ENCODE assay signal across 9 cellular contexts in the genomic region with DNA sequence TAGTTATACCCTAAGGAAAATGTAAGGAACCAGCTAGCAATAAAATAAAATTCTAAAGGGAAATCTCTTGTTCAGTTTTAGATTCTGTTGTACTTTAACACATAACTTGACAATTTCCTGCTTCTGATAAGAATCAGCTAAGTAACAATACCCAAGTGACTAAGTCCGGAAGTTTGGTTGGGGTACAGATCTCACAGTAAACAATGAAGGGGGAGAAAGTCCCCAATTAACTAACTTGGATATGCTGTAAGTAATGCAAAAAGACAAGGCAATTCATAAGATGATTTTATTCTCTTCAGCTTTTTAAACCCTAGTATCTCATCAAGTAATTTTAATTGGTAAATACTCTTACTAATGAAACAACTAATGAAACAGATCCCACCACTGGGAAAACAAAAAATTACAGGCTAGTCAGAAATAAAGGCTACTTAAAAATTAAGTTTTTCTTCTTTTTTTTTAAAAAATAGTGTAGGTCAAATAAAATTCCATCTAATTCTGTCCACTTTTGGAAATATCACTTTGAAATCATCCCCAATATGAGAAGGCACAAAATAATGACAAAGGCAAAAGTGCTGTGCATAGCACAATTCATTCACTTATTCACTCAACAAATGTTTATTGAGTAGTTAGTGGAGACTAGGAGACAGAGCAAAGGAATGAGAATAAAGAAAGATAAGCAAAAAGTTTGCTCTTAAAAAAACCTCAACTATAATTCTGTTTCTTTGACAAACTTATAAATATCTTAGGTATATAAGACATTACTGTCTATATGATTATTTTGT. TPM values are rescaled to one million over a fixed set of nuclear protein-coding genes. Genes with fewer than 3 reads are reported as not detected.
DNase-seq lines count a peak whose midpoint lies in the region; ATAC-seq and TF ChIP-seq lines count a peak whose summit lies in the region.
"Had no signal": no experiment of that assay in that cellular context is flagged by ENCODE, and none has a peak within 500 bp of the region (broad histone marks: within the 10 kb centered on the region; RNA-seq: fewer than 3 reads in every experiment).

No MANE protein-coding gene starts in this region.

- peaks cover 7 to 30% (median 23%) of the 10 kb centered on the region in 11 experiments; a peak in 20 of 22 replicates for H3K9me3 ChIP-seq in BLaER1 treated with 17β-estradiol and CSF1 and Interleukin-3, amounts not matched to agents 10 nM and 100 nM (replicated peaks in 1 of 11)
- H3K9me3 ChIP-seq in PC-9 (ENCODE audit: insufficient read depth, low read depth): no peaks in the 10 kb centered on the region; the same call in 1 of the 2 replicates
- no peaks in the 10 kb centered on the region for H3K9me3 ChIP-seq in BE2C

- no peak overlapping the region for H3K4me3 ChIP-seq in BLaER1 treated with 17β-estradiol and CSF1 and Interleukin-3, amounts not matched to agents 10 nM and 100 nM
- H3K4me3 ChIP-seq in PC-9 (no peak overlapping the region), BE2C (ENCODE audit: low read depth, low read length) (no peak overlapping the region)

- peaks cover 11 to 33% (median 20%) of the 10 kb centered on the region in 10 experiments; a peak in 19 of 20 replicates for H3K4me1 ChIP-seq in BLaER1 treated with 17β-estradiol and CSF1 and Interleukin-3, amounts not matched to agents 10 nM and 100 nM
- H3K4me1 ChIP-seq in PC-9 (replicated peaks; ENCODE audit: insufficient read depth): no peaks in the 10 kb centered on the region
- no peaks in the 10 kb centered on the region for H3K4me1 ChIP-seq in BE2C

- BruUV-seq in PC-9 (replicated peaks; lab: Mats Ljungman, UMichigan): no TSS peak

- peaks cover 0 to 90% (median 41%) of the 10 kb centered on the region in 11 experiments; a peak in 13 of 22 replicates for H4K20me1 ChIP-seq in BLaER1 treated with 17β-estradiol and CSF1 and Interleukin-3, amounts not matched to agents 10 nM and 100 nM
- 0 out of 2 replicates have a peak, but pooled peaks cover 4% of the 10 kb centered on the region for H4K20me1 ChIP-seq in PC-9 (ENCODE audit: insufficient read depth)

- POLR2A ChIA-PET in PC-9 (lab: Charles Lee; ENCODE audit: unreplicated experiment): no interaction called here

- H3K79me2 ChIP-seq in PC-9 (ENCODE audit: low read depth): peaks cover 80% of the 10 kb centered on the region

- H2AFZ ChIP-seq in PC-9: no peak overlapping the region

- H3K36me3 ChIP-seq in BLaER1 treated with 17β-estradiol and CSF1 and Interleukin-3, amounts not matched to agents 10 nM and 100 nM: peaks cover 10 to 41% (median 27%) of the 10 kb centered on the region in 11 experiments; a peak in 18 of 22 replicates
- H3K36me3 ChIP-seq in PC-9 (ENCODE audit: low read depth): 0 out of 2 replicates have a peak, but pooled peaks cover 5% of the 10 kb centered on the region
- H3K36me3 ChIP-seq in BE2C: no peaks in the 10 kb centered on the region

- H3K27ac ChIP-seq in BLaER1 treated with 17β-estradiol and CSF1 and Interleukin-3, amounts not matched to agents 10 nM and 100 nM: peak overlapping the region in 4 of 11 experiments; percentile 0 to 34 (median 24); a peak in 4 of 22 replicates
- peak overlapping the region; percentile 25; the same call in 1 of the 2 replicates for H3K27ac ChIP-seq in PC-9
- H3K27ac ChIP-seq in epithelial cell of prostate: peak overlapping the region; percentile 38

- ATAC-seq in GM18519 (IDR thresholded peaks at IDR 0.05; ENCODE audit: low FRiP score, unreplicated experiment): peak; percentile 81
- no peak for ATAC-seq in HG02970 (IDR thresholded peaks at IDR 0.05; ENCODE audit: low FRiP score, unreplicated experiment)
- no peak for ATAC-seq in HG03135 (IDR thresholded peaks at IDR 0.05; ENCODE audit: unreplicated experiment)

- no peak overlapping the region for H3K9ac ChIP-seq in BLaER1 treated with 17β-estradiol and CSF1 and Interleukin-3, amounts not matched to agents 10 nM and 100 nM

- H3K27me3 ChIP-seq in BLaER1 treated with 17β-estradiol and CSF1 and Interleukin-3, amounts not matched to agents 10 nM and 100 nM: no peaks in the 10 kb centered on the region
- H3K27me3 ChIP-seq in PC-9 (ENCODE audit: insufficient read depth, low read depth): no peaks in the 10 kb centered on the region
- no peaks in the 10 kb centered on the region for H3K27me3 ChIP-seq in BE2C

- TF ChIP-seq POLR2A in erythroblast (IDR thresholded peaks at IDR 0.05; ENCODE audit: low read length): no peak

- DNase-seq in PC-9 (no peak), epithelial cell of prostate (ENCODE audit: low read depth, low spot score) (no peak), erythroblast (lab: John Stamatoyannopoulos, UW) (no peak), BE2C (no peak)
- DNase-seq: GOT3 had no signal

- H3F3A ChIP-seq in PC-9 (ENCODE audit: insufficient read depth, low read depth): peaks cover 13% of the 10 kb centered on the region; the same call in 1 of the 2 replicates

- intact Hi-C loops in PC-9 (cut with micrococcal nuclease; ENCODE audit: unreplicated experiment): loop anchor here (1.0 kb wide), 1 partner anchor 8 kb away; no protein-coding TSS in a partner anchor

- TF ChIP-seq CTCF in PC-9 (conservative IDR thresholded peaks at IDR 0.05) (no peak), BE2C (IDR thresholded peaks at IDR 0.05; ENCODE audit: low read depth, low read length) (no peak)

- no peaks in the 10 kb centered on the region for H3K9me2 ChIP-seq in PC-9 (ENCODE audit: insufficient read depth)

- CTCF ChIA-PET in PC-9 (lab: Charles Lee): no interaction called here

- H3K4me2 ChIP-seq in BLaER1 treated with 17β-estradiol and CSF1 and Interleukin-3, amounts not matched to agents 10 nM and 100 nM: peak overlapping the region; percentile 20 to 68 (median 48); a peak in 17 of 22 replicates
- H3K4me2 ChIP-seq in PC-9: no peak overlapping the region

RNA-seq across cellular contexts. Expression of a gene that starts 37.8 kb away (rescaled TPM):
- 3.8 and 7.2 TPM in 2 replicates for total RNA-seq in PC-9 (2021)
- polyA plus RNA-seq in BE2C (2012; ENCODE audit: insufficient read depth, insufficient read length, low read depth): 2.2 TPM

RNA-seq across cellular contexts. Expression of a gene that starts 58.0 kb away (rescaled TPM):
- total RNA-seq in PC-9 (2021): 42.7 and 71.4 TPM in 2 replicates
- polyA plus RNA-seq in BE2C (2012; ENCODE audit: insufficient read depth, insufficient read length, low read depth): 41.6 TPM
